8 cellular contexts compared by ENCODE assay signal in the genomic region with DNA sequence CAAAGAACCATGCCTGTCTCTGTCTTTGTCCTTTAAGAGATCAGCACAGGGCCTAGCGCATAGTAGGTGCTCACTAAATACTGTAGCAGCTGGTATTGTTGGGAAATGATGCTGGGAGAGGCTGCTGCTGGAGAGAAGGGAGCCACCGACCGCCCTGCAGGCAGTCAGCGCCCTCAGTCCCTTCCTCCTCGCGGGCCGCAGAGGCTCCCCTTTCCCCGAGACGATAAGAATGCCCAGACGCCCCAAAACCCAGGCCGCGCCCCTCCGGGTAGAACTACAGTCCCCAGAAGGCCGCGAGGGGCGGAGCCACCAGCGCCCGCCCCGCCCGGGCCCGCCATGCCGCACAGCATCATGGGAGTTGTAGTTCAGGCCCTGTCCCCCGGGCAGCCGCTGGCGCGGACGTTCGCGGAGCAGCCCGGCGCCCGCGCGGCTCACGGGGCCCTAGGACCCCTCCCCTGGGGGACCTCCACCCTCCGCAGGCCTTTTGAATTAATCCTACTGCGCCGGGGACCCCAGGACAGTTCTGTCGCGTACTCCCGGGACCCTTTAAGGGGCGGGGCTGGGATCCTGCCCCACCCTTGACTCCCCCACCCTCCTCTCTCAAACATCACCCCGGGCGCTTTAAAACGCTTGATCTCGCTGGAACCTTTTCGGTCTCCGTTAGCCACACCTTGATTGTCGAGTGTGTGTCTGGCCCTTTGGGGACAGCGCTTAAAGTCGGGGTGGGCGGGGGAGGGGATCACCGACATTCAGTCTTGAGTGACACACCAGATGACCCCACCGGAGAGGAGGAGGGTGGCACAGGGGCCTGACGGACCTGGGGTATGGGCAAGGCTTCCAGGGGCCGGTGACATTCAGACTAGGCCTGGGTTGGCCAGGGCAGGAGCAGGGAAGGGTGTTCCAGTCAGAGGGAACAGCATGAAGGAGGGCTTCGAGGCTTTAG. TPM values are rescaled to one million over a fixed set of nuclear protein-coding genes. Genes with fewer than 3 reads are reported as not detected.
DNase-seq lines count a peak whose midpoint lies in the region; ATAC-seq and TF ChIP-seq lines count a peak whose summit lies in the region.

No MANE protein-coding gene starts in this region.

- peak overlapping the region; percentile 77 for H2AFZ ChIP-seq in SK-N-SH (ENCODE audit: low read depth)

- no peak for TF ChIP-seq POLR2A in suprapubic skin (IDR thresholded peaks at IDR 0.05)

- TF ChIP-seq EP300 in SK-N-SH (IDR thresholded peaks at IDR 0.05; ENCODE audit: borderline replicate concordance in 1 of 2, low read depth in 1 of 2, low read length in 1 of 2) = no peak
- no peak for TF ChIP-seq EP300 in suprapubic skin (IDR thresholded peaks at IDR 0.05)

- H3K9me3 Mint-ChIP-seq in CD4-positive, alpha-beta T cell = no peaks in the 10 kb centered on the region

- no peak for TF ChIP-seq CTCF in CD4-positive, alpha-beta T cell (IDR thresholded peaks at IDR 0.05)
- TF ChIP-seq CTCF in GM20000 (IDR thresholded peaks at IDR 0.05; ENCODE audit: extremely low read depth, missing control alignments) = no peak
- TF ChIP-seq CTCF in SK-N-SH (IDR thresholded peaks at IDR 0.05) = no peak
- no peak for TF ChIP-seq CTCF in omental fat pad (IDR thresholded peaks at IDR 0.05)
- no peak for TF ChIP-seq CTCF in suprapubic skin (IDR thresholded peaks at IDR 0.05)

- H3K9me2 ChIP-seq in SK-N-SH = no peaks in the 10 kb centered on the region

- peak overlapping the region; percentile 41 for H3K27ac ChIP-seq in CD4-positive, alpha-beta T cell (ENCODE audit: low read depth, low read length)
- H3K27ac ChIP-seq in SK-N-SH (ENCODE audit: low read depth in 2 of 2, low read length in 1 of 2) (peak overlapping the region; percentile 45 to 78; a peak in 3 of 4 replicates), suprapubic skin (peak overlapping the region; percentile 91)

- 29% methylated on average over 16 of the region's 57 CpGs for WGBS in SK-N-SH (ENCODE audit: low lambda C conversion rate)
- WGBS in suprapubic skin = 20% methylated on average over 13 of the region's 57 CpGs

- H3K4me1 Mint-ChIP-seq in CD4-positive, alpha-beta T cell (ENCODE audit: low read depth) = peaks cover 18% of the 10 kb centered on the region

- intact Hi-C loops in CD4-positive, alpha-beta T cell (cut with DNase I, micrococcal nuclease) = loop anchor here (1.0 to 5.0 kb wide), 4 partner anchors 26 to 62 kb away; no protein-coding TSS in a partner anchor
- intact Hi-C loops in head of caudate nucleus (cut with DNase I) = loop anchor here (10.0 kb wide), 1 partner anchor 52 kb away; no protein-coding TSS in a partner anchor

- DNase-seq in CD4-positive, alpha-beta T cell = peak; percentile 84 to 93 (median 89)
- peak; percentile 91 for DNase-seq in GM20000 (ENCODE audit: low spot score)
- DNase-seq in HuH-7.5 (ENCODE audit: low spot score) = peak; percentile 73
- DNase-seq in SK-N-SH = peak; percentile 95
- peak; percentile 89 for DNase-seq in activated naive CD4-positive, alpha-beta T cell treated with anti-CD3 and anti-CD28 coated beads, Interleukin-2, amount 50 U/mL, for 16 hours
- peak; percentile 75 to 97 (median 93) for DNase-seq in head of caudate nucleus
- peak; percentile 77 for DNase-seq in omental fat pad (ENCODE audit: low spot score)
- peak; percentile 90 to 92 for DNase-seq in suprapubic skin (ENCODE audit: low spot score in 2 of 2)

- H3K4me3 Mint-ChIP-seq in CD4-positive, alpha-beta T cell = peak overlapping the region; percentile 83

- peak overlapping the region; percentile 67 for H3K27ac Mint-ChIP-seq in CD4-positive, alpha-beta T cell

- peaks cover 3% of the 10 kb centered on the region for H3F3A ChIP-seq in SK-N-SH (replicated peaks; ENCODE audit: insufficient read depth)

- H3K4me1 ChIP-seq in SK-N-SH (ENCODE audit: control insufficient read depth in 1 of 2, insufficient read depth in 2 of 2, low read depth in 1 of 2, low read length in 1 of 2) (peaks cover 0 to 16% of the 10 kb centered on the region in 2 experiments; a peak in 1 of 4 replicates), suprapubic skin (peaks cover 22% of the 10 kb centered on the region)

- H3K27me3 Mint-ChIP-seq in CD4-positive, alpha-beta T cell = no peaks in the 10 kb centered on the region

- TF ChIP-seq RAD21 in SK-N-SH (IDR thresholded peaks at IDR 0.05; ENCODE audit: low read length) = no peak

- peak overlapping the region; percentile 85 for H3K9ac ChIP-seq in SK-N-SH

- H3K4me2 ChIP-seq in SK-N-SH = peak overlapping the region; percentile 77; the same call in 1 of the 2 replicates

- peak; percentile 93 for ATAC-seq in CD4-positive, alpha-beta T cell (ENCODE audit: poor library complexity)
- ATAC-seq in omental fat pad (ENCODE audit: low FRiP score) = peak; percentile 89

- CTCF ChIA-PET in CD4-positive, alpha-beta T cell (lab: Charles Lee) = no interaction called here
- CTCF ChIA-PET in SK-N-SH (lab: Yijun Ruan, JAX) = interaction anchor here (0.5 kb wide), 1 partner anchor 123 kb away, joined by 3 read pairs; no protein-coding TSS in a partner anchor

- H3K36me3 ChIP-seq in SK-N-SH (replicated peaks in 1 of 2; ENCODE audit: control insufficient read depth in 1 of 2, insufficient read depth in 2 of 2, low read length in 1 of 2) = no peaks in the 10 kb centered on the region
- H3K36me3 ChIP-seq in suprapubic skin = no peaks in the 10 kb centered on the region

- POLR2A ChIA-PET in CD4-positive, alpha-beta T cell (lab: Charles Lee) = no interaction called here
- POLR2A ChIA-PET in SK-N-SH (lab: Yijun Ruan, JAX) = interaction anchor here (0.7 to 1.4 kb wide), 2 partner anchors 25 to 28 kb away, joined by 5 to 6 read pairs; a partner anchor contains a TSS

- H3K9me3 ChIP-seq in CD4-positive, alpha-beta T cell (ENCODE audit: control insufficient read depth, low read length) = no peaks in the 10 kb centered on the region
- H3K9me3 ChIP-seq in SK-N-SH (no peaks in the 10 kb centered on the region), suprapubic skin (no peaks in the 10 kb centered on the region)

- H4K20me1 ChIP-seq in SK-N-SH (ENCODE audit: insufficient read depth) = no peaks in the 10 kb centered on the region

- H3K27me3 ChIP-seq in CD4-positive, alpha-beta T cell (ENCODE audit: control insufficient read depth, insufficient read depth, low read length) = no peaks in the 10 kb centered on the region
- H3K27me3 ChIP-seq in SK-N-SH (ENCODE audit: insufficient read depth) = no peaks in the 10 kb centered on the region
- H3K27me3 ChIP-seq in suprapubic skin = no peaks in the 10 kb centered on the region

- H3K4me3 ChIP-seq in SK-N-SH (ENCODE audit: low read depth in 2 of 2, low read length in 1 of 2) = peak overlapping the region; percentile 61 to 71
- H3K4me3 ChIP-seq in suprapubic skin = peak overlapping the region; percentile 74

- no peaks in the 10 kb centered on the region for H3K36me3 Mint-ChIP-seq in CD4-positive, alpha-beta T cell (ENCODE audit: low read depth)

- H3K79me2 ChIP-seq in SK-N-SH (ENCODE audit: insufficient read depth) = no peaks in the 10 kb centered on the region

TF ChIP-seq in SK-N-SH, 30 proteins besides CTCF, POLR2A, EP300 and RAD21 (continues in another document):
- TF ChIP-seq TEAD4 (IDR thresholded peaks at IDR 0.05; ENCODE audit: borderline replicate concordance, insufficient read depth) = no peak
- TF ChIP-seq, protein P1, sequence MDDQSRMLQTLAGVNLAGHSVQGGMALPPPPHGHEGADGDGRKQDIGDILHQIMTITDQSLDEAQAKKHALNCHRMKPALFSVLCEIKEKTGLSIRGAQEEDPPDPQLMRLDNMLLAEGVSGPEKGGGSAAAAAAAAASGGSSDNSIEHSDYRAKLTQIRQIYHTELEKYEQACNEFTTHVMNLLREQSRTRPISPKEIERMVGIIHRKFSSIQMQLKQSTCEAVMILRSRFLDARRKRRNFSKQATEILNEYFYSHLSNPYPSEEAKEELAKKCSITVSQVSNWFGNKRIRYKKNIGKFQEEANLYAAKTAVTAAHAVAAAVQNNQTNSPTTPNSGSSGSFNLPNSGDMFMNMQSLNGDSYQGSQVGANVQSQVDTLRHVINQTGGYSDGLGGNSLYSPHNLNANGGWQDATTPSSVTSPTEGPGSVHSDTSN (IDR thresholded peaks at IDR 0.05) = no peak
- no peak for TF ChIP-seq JUND (IDR thresholded peaks at IDR 0.05)
- no peak for TF ChIP-seq FOSL2 (IDR thresholded peaks at IDR 0.05; ENCODE audit: borderline replicate concordance, low read depth)
- TF ChIP-seq GATA2 (CRISPR knock-in tag; IDR thresholded peaks at IDR 0.05) = no peak
- 0 out of 2 replicates have a peak, but pooled peaks have one; percentile 35 for TF ChIP-seq SIN3A (IDR thresholded peaks at IDR 0.05; ENCODE audit: borderline replicate concordance, low read depth, low read length)
- TF ChIP-seq GABPA (IDR thresholded peaks at IDR 0.05; ENCODE audit: low read depth) = peak; percentile 26; the same call in 1 of the 2 replicates
- TF ChIP-seq, protein P2, sequence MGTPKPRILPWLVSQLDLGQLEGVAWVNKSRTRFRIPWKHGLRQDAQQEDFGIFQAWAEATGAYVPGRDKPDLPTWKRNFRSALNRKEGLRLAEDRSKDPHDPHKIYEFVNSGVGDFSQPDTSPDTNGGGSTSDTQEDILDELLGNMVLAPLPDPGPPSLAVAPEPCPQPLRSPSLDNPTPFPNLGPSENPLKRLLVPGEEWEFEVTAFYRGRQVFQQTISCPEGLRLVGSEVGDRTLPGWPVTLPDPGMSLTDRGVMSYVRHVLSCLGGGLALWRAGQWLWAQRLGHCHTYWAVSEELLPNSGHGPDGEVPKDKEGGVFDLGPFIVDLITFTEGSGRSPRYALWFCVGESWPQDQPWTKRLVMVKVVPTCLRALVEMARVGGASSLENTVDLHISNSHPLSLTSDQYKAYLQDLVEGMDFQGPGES (IDR thresholded peaks at IDR 0.05; ENCODE audit: low read depth, low read length) = no peak
- 0 out of 2 replicates have a peak, but pooled peaks have one; percentile 34 for TF ChIP-seq MEF2A (IDR thresholded peaks at IDR 0.05; ENCODE audit: borderline replicate concordance, low read depth)

RNA-seq across cellular contexts. Expression of a gene that starts 24.8 kb away (rescaled TPM):
- 1 to 10 TPM; 5.6 to 6.4 TPM for total RNA-seq in CD4-positive, alpha-beta T cell
- 8.9 and 16.2 TPM in 2 replicates for polyA plus RNA-seq in SK-N-SH (2012; rRNA removed)
- 6.6 and 9.6 TPM in 2 replicates for polyA plus RNA-seq in SK-N-SH (2012; cell fraction: cytosol; rRNA removed)
- 22.0 and 25.7 TPM in 2 replicates for polyA plus RNA-seq in SK-N-SH (2012; cell fraction: nucleus; rRNA removed)
- 10 to 100 TPM in 3 of 4 donors, 1 to 10 TPM in 1; 9.0 to 23.9 (median 20.2) TPM for total RNA-seq in omental fat pad
- total RNA-seq in suprapubic skin = 1 to 10 TPM; 4.3 to 8.2 (median 6.2) TPM

Comparison
In these comparisons a context has a peak if more than half of its experiments do, and no peak if none do; other contexts are left out.
1. Peak in every context shown above with its lines: DNase-seq, ATAC-seq, H3K4me3 ChIP-seq and H3K27ac ChIP-seq.
2. H3K27ac ChIP-seq: peak in every context shown above with its lines; median percentile 91 in suprapubic skin; 62 in SK-N-SH; 41 in CD4-positive, alpha-beta T cell.